In genomic region chr17:78716292-78716691, GRCh38 we compare ENCODE assay signal across 9 cellular contexts.
DNase-seq lines count a peak whose midpoint lies in the region; ATAC-seq and TF ChIP-seq lines count a peak whose summit lies in the region.
"Had no signal": no experiment of that assay in that cellular context is flagged by ENCODE, and none has a peak within 500 bp of the region (broad histone marks: within the 10 kb centered on the region; RNA-seq: fewer than 3 reads in every experiment).

No MANE protein-coding gene starts in this region.

- TF ChIP-seq POLR2A in stomach (IDR thresholded peaks at IDR 0.05) (no peak), Peyer's patch (IDR thresholded peaks at IDR 0.05) (no peak)

- H3K36me3 ChIP-seq in stomach (no peaks in the 10 kb centered on the region), Peyer's patch (no peaks in the 10 kb centered on the region)
- H3K36me3 ChIP-seq: left lung had no signal

- H3K4me3 Mint-ChIP-seq in activated CD8-positive, alpha-beta memory T cell treated with anti-CD3 and anti-CD28 coated beads, Interleukin-2, amount 10 ng/mL, durations not matched to agents 7 days and 5 days = no peak overlapping the region
- peak overlapping the region; percentile 65 for H3K4me3 Mint-ChIP-seq in activated B cell treated with CpG ODN at 0.5 μM for 24 hours
- H3K4me3 Mint-ChIP-seq in glutamatergic neuron (ENCODE audit: unreplicated experiment) = peak overlapping the region; percentile 75

- H3K4me1 ChIP-seq in stomach = peaks cover 38 to 90% (median 72%) of the 10 kb centered on the region in 4 donors
- peaks cover 6 to 70% (median 40%) of the 10 kb centered on the region in 4 donors for H3K4me1 ChIP-seq in Peyer's patch

- H3K27me3 ChIP-seq in stomach (no peaks in the 10 kb centered on the region), Peyer's patch (no peaks in the 10 kb centered on the region)
- H3K27me3 ChIP-seq: left lung had no signal

- peaks cover 80% of the 10 kb centered on the region for H3K4me1 Mint-ChIP-seq in activated CD8-positive, alpha-beta memory T cell treated with anti-CD3 and anti-CD28 coated beads, Interleukin-2, amount 10 ng/mL, durations not matched to agents 7 days and 5 days
- H3K4me1 Mint-ChIP-seq in activated B cell treated with CpG ODN at 0.5 μM for 24 hours (peaks cover 95% of the 10 kb centered on the region), glutamatergic neuron (ENCODE audit: low read depth, unreplicated experiment) (peaks cover 39% of the 10 kb centered on the region)

- intact Hi-C loops in activated B cell treated with CpG ODN at 0.5 μM for 24 hours (cut with micrococcal nuclease) (loop anchor here (1.0 kb wide), 1 partner anchor 10 kb away; no protein-coding TSS in a partner anchor), stomach (cut with DNase I; ENCODE audit: low total_unique reads) (no loop called here)

- WGBS in stomach, 5 donors = 12 to 44% (median 29%) methylated on average over 1 of the region's 1 CpG

- CTCF ChIA-PET in activated CD8-positive, alpha-beta memory T cell treated with anti-CD3 and anti-CD28 coated beads, Interleukin-2, amount 10 ng/mL, durations not matched to agents 7 days and 5 days (lab: Charles Lee) = interaction anchor here (0.8 to 3.3 kb wide), 5 partner anchors 8 to 150 kb away, joined by 3 to 18 read pairs (median 4); no protein-coding TSS in a partner anchor
- CTCF ChIA-PET in activated B cell treated with CpG ODN at 0.5 μM for 24 hours (lab: Charles Lee) = interaction anchor here (0.5 to 3.2 kb wide), 8 partner anchors 8 to 312 kb away, joined by 3 to 42 read pairs (median 3); no protein-coding TSS in a partner anchor

- H3K4me3 ChIP-seq in stomach (peak overlapping the region in 2 of 4 donors; percentile 44 to 48), Peyer's patch (peak overlapping the region in 1 of 4 donors; percentile 30)

- peak overlapping the region in 3 of 5 donors; percentile 14 to 79 (median 68) for H3K27ac ChIP-seq in stomach
- H3K27ac ChIP-seq in Peyer's patch = no peak overlapping the region

- no peaks in the 10 kb centered on the region for H3K27me3 Mint-ChIP-seq in activated CD8-positive, alpha-beta memory T cell treated with anti-CD3 and anti-CD28 coated beads, Interleukin-2, amount 10 ng/mL, durations not matched to agents 7 days and 5 days
- H3K27me3 Mint-ChIP-seq in activated B cell treated with CpG ODN at 0.5 μM for 24 hours = no peaks in the 10 kb centered on the region
- H3K27me3 Mint-ChIP-seq in glutamatergic neuron (ENCODE audit: unreplicated experiment) = peaks cover 5% of the 10 kb centered on the region

- no peak for TF ChIP-seq CTCF in activated B cell treated with CpG ODN at 0.5 μM for 24 hours (IDR thresholded peaks at IDR 0.05)
- no peak for TF ChIP-seq CTCF in glutamatergic neuron (IDR thresholded peaks at IDR 0.05; ENCODE audit: partially characterized antibody, unreplicated experiment)
- TF ChIP-seq CTCF in stomach (IDR thresholded peaks at IDR 0.05) = no peak
- TF ChIP-seq CTCF in Peyer's patch (IDR thresholded peaks at IDR 0.05) = no peak

- H3K9me3 Mint-ChIP-seq in activated CD8-positive, alpha-beta memory T cell treated with anti-CD3 and anti-CD28 coated beads, Interleukin-2, amount 10 ng/mL, durations not matched to agents 7 days and 5 days (ENCODE audit: low read depth) = no peaks in the 10 kb centered on the region
- H3K9me3 Mint-ChIP-seq in activated B cell treated with CpG ODN at 0.5 μM for 24 hours = no peaks in the 10 kb centered on the region
- peaks cover 5% of the 10 kb centered on the region for H3K9me3 Mint-ChIP-seq in glutamatergic neuron (ENCODE audit: unreplicated experiment)

- peak overlapping the region; percentile 35 for H3K27ac Mint-ChIP-seq in activated CD8-positive, alpha-beta memory T cell treated with anti-CD3 and anti-CD28 coated beads, Interleukin-2, amount 10 ng/mL, durations not matched to agents 7 days and 5 days
- H3K27ac Mint-ChIP-seq in activated B cell treated with CpG ODN at 0.5 μM for 24 hours (peak overlapping the region; percentile 78), glutamatergic neuron (ENCODE audit: unreplicated experiment) (peak overlapping the region; percentile 95)

- TF ChIP-seq EP300 in stomach (IDR thresholded peaks at IDR 0.05) = no peak

- H3K36me3 Mint-ChIP-seq in activated CD8-positive, alpha-beta memory T cell treated with anti-CD3 and anti-CD28 coated beads, Interleukin-2, amount 10 ng/mL, durations not matched to agents 7 days and 5 days = peaks cover 1% of the 10 kb centered on the region
- H3K36me3 Mint-ChIP-seq in activated B cell treated with CpG ODN at 0.5 μM for 24 hours (ENCODE audit: low read depth) (peaks cover 19% of the 10 kb centered on the region), glutamatergic neuron (ENCODE audit: unreplicated experiment) (no peaks in the 10 kb centered on the region)

- ATAC-seq in activated CD8-positive, alpha-beta memory T cell treated with anti-CD3 and anti-CD28 coated beads, Interleukin-2, amount 10 ng/mL, durations not matched to agents 7 days and 5 days = no peak
- ATAC-seq in activated B cell treated with CpG ODN at 0.5 μM for 24 hours (ENCODE audit: low read depth) = no peak
- no peak for ATAC-seq in GM19455 (IDR thresholded peaks at IDR 0.05; ENCODE audit: unreplicated experiment)

- no peak for DNase-seq in activated CD8-positive, alpha-beta memory T cell treated with anti-CD3 and anti-CD28 coated beads, Interleukin-2, amount 10 ng/mL, durations not matched to agents 7 days and 5 days
- DNase-seq in activated CD8-positive, alpha-beta memory T cell treated with anti-CD3 and anti-CD28 coated beads, Interleukin-2, amount 50 U/mL, for 48 hours = no peak
- DNase-seq in activated B cell treated with CpG ODN at 0.5 μM for 24 hours (no peak), glutamatergic neuron (no peak), stomach (no peak), Peyer's patch (no peak), middle frontal gyrus (ENCODE audit: extremely low spot score, low spot score) (no peak)

- H3K9me3 ChIP-seq in stomach (no peaks in the 10 kb centered on the region), Peyer's patch (no peaks in the 10 kb centered on the region)
- H3K9me3 ChIP-seq: left lung had no signal

- POLR2A ChIA-PET in activated B cell treated with CpG ODN at 0.5 μM for 24 hours (lab: Charles Lee) = interaction anchor here (0.7 to 15.8 kb wide), 9 partner anchors 8 to 64 kb away, joined by 3 to 396 read pairs (median 7); no protein-coding TSS in a partner anchor

Comparison
In these comparisons a context has a peak if more than half of its experiments do, and no peak if none do; other contexts are left out.
1. H3K27ac Mint-ChIP-seq: peak in every context shown above with its lines; median percentile 95 in glutamatergic neuron; 78 in activated B cell treated with CpG ODN at 0.5 μM for 24 hours; 35 in activated CD8-positive, alpha-beta memory T cell treated with anti-CD3 and anti-CD28 coated beads, Interleukin-2, amount 10 ng/mL, durations not matched to agents 7 days and 5 days.
2. H3K27ac ChIP-seq: peak in stomach (3 of 5); none in Peyer's patch (0 of 4).